ENCODE assay signal across 29 cellular contexts in genomic region chr4:25821899-25822298, GRCh38.
"Had no signal": no experiment of that assay in that cellular context is flagged by ENCODE, and none has a peak within 500 bp of the region (broad histone marks: within the 10 kb centered on the region; RNA-seq: fewer than 3 reads in every experiment).

No MANE protein-coding gene starts in this region.

- H3K27me3 Mint-ChIP-seq: activated B cell treated with CpG ODN at 0.5 μM for 24 hours; activated CD8-positive, alpha-beta T cell treated with anti-CD3 and anti-CD28 coated beads for 36 hours; activated naive CD4-positive, alpha-beta T cell treated with anti-CD3 and anti-CD28 coated beads, Interleukin-2, amount 50 U/mL, for 24 hours; activated T-helper 17 cell treated with anti-CD3 and anti-CD28 coated beads, Interleukin-2, amount 50 U/mL, for 72 hours; naive thymus-derived CD8-positive, alpha-beta T cell; T-helper 17 cell had no signal

- ATAC-seq: activated CD8-positive, alpha-beta T cell treated with anti-CD3 and anti-CD28 coated beads for 36 hours; activated T-cell treated with anti-CD3 and anti-CD28 coated beads, Interleukin-2, amount 50 U/mL, for 4 hours; activated T-helper 17 cell treated with anti-CD3 and anti-CD28 coated beads, Interleukin-2, amount 50 U/mL, for 72 hours; gastrocnemius medialis; left lobe of liver; lower lobe of right lung; naive thymus-derived CD8-positive, alpha-beta T cell; psoas muscle; T-helper 17 cell had no signal

- H3K9me3 Mint-ChIP-seq: activated B cell treated with CpG ODN at 0.5 μM for 24 hours; activated CD8-positive, alpha-beta T cell treated with anti-CD3 and anti-CD28 coated beads for 36 hours; activated naive CD4-positive, alpha-beta T cell treated with anti-CD3 and anti-CD28 coated beads, Interleukin-2, amount 50 U/mL, for 24 hours; activated T-cell treated with anti-CD3 and anti-CD28 coated beads, Interleukin-2, amount 50 U/mL, for 4 hours; activated T-helper 17 cell treated with anti-CD3 and anti-CD28 coated beads, Interleukin-2, amount 50 U/mL, for 72 hours; naive thymus-derived CD8-positive, alpha-beta T cell; neural crest cell had no signal

- DNase-seq: activated B cell treated with CpG ODN at 0.5 μM for 24 hours; activated CD4-positive, alpha-beta T cell treated with anti-CD3 and anti-CD28 coated beads, Interleukin-2, amount 50 U/mL, for 1 hour; activated CD8-positive, alpha-beta T cell treated with anti-CD3 and anti-CD28 coated beads for 36 hours; activated T-cell treated with anti-CD3 and anti-CD28 coated beads, Interleukin-2, amount 50 U/mL, for 4 hours; cerebellar nuclear complex; colonic mucosa; dorsolateral prefrontal cortex; effector memory CD4-positive, alpha-beta T cell; erythroblast; gastrocnemius medialis; glutamatergic neuron; lower lobe of right lung; mesenchymal stem cell; naive thymus-derived CD8-positive, alpha-beta T cell; occipital lobe; psoas muscle; stimulated activated CD4-positive, alpha-beta T cell treated with anti-CD3 and anti-CD28 coated beads, Interleukin-1b, Interleukin-23, amount 100 ng/mL, for 48 hours; stimulated activated CD4-positive, alpha-beta T cell treated with anti-CD3 and anti-CD28 coated beads, Interleukin-4, amount 100 ng/mL, for 4 hours; stimulated activated CD8-positive, alpha-beta memory T cell treated with anti-CD3 and anti-CD28 coated beads, Interleukin-4, amount 100 ng/mL, for 48 hours; stimulated activated naive CD4-positive, alpha-beta T cell; T-helper 17 cell; T1000 had no signal

- H3K79me2 ChIP-seq: parathyroid adenoma had no signal

- H3K27ac ChIP-seq: colonic mucosa, gastrocnemius medialis, lower lobe of right lung, parathyroid adenoma, psoas muscle, tibial nerve had no signal

- H3K4me3 Mint-ChIP-seq: activated B cell treated with CpG ODN at 0.5 μM for 24 hours; activated CD8-positive, alpha-beta T cell treated with anti-CD3 and anti-CD28 coated beads for 36 hours; activated naive CD4-positive, alpha-beta T cell treated with anti-CD3 and anti-CD28 coated beads, Interleukin-2, amount 50 U/mL, for 24 hours; activated T-cell treated with anti-CD3 and anti-CD28 coated beads, Interleukin-2, amount 50 U/mL, for 4 hours; activated T-helper 17 cell treated with anti-CD3 and anti-CD28 coated beads, Interleukin-2, amount 50 U/mL, for 72 hours; naive thymus-derived CD8-positive, alpha-beta T cell; neural crest cell; T-helper 17 cell had no signal

- H3K36me3 ChIP-seq: gastrocnemius medialis, tibial nerve had no signal

- H3K27ac Mint-ChIP-seq: activated CD8-positive, alpha-beta T cell treated with anti-CD3 and anti-CD28 coated beads for 36 hours; activated naive CD4-positive, alpha-beta T cell treated with anti-CD3 and anti-CD28 coated beads, Interleukin-2, amount 50 U/mL, for 24 hours; activated T-helper 17 cell treated with anti-CD3 and anti-CD28 coated beads, Interleukin-2, amount 50 U/mL, for 72 hours; naive thymus-derived CD8-positive, alpha-beta T cell; T-helper 17 cell had no signal

- H3K27me3 ChIP-seq: colonic mucosa, dorsolateral prefrontal cortex, gastrocnemius medialis, tibial nerve had no signal

- H3K4me2 ChIP-seq: smooth muscle cell had no signal

- H3K4me1 Mint-ChIP-seq: activated B cell treated with CpG ODN at 0.5 μM for 24 hours; activated naive CD4-positive, alpha-beta T cell treated with anti-CD3 and anti-CD28 coated beads, Interleukin-2, amount 50 U/mL, for 24 hours; neural crest cell had no signal

- H3K4me3 ChIP-seq: colonic mucosa, dorsolateral prefrontal cortex, gastrocnemius medialis, lower lobe of right lung, psoas muscle, smooth muscle cell, tibial nerve had no signal

- H2AFZ ChIP-seq: parathyroid adenoma had no signal

- H3K4me1 ChIP-seq: colonic mucosa, gastrocnemius medialis, lower lobe of right lung, parathyroid adenoma, psoas muscle had no signal

- H3K9ac ChIP-seq: parathyroid adenoma had no signal

- H3K9me3 ChIP-seq: colonic mucosa, gastrocnemius medialis, lower lobe of right lung, psoas muscle, tibial nerve had no signal
